In genomic region chr18:78239090-78239457, GRCh38 we compare ENCODE assay signal across 15 cellular contexts.
DNase-seq lines count a peak whose midpoint lies in the region; ATAC-seq and TF ChIP-seq lines count a peak whose summit lies in the region.
"Had no signal": no experiment of that assay in that cellular context is flagged by ENCODE, and none has a peak within 500 bp of the region (broad histone marks: within the 10 kb centered on the region; RNA-seq: fewer than 3 reads in every experiment).

No MANE protein-coding gene starts in this region.

- peaks cover 39% of the 10 kb centered on the region for H3K4me1 ChIP-seq in neural progenitor cell
- H3K4me1 ChIP-seq: HAP-1 had no signal

- H3K9me3 Mint-ChIP-seq in activated CD4-positive, alpha-beta T cell treated with anti-CD3 and anti-CD28 coated beads, Interleukin-2, amount 10 ng/mL, durations not matched to agents 24 days and 14 days: peaks cover 6% of the 10 kb centered on the region
- peaks cover 6% of the 10 kb centered on the region for H3K9me3 Mint-ChIP-seq in activated CD4-positive, alpha-beta T cell treated with anti-CD3 and anti-CD28 coated beads, Interleukin-2, amount 10 ng/mL, durations not matched to agents 7 days and 5 days
- peaks cover 10% of the 10 kb centered on the region for H3K9me3 Mint-ChIP-seq in neural progenitor cell

- no peaks in the 10 kb centered on the region for H3K9me3 ChIP-seq in WERI-Rb-1 (ENCODE audit: severe bottlenecking)
- H3K9me3 ChIP-seq in neural progenitor cell (ENCODE audit: low read depth): no peaks in the 10 kb centered on the region
- H3K9me3 ChIP-seq: HAP-1 had no signal

- CTCF ChIA-PET in activated CD4-positive, alpha-beta T cell treated with anti-CD3 and anti-CD28 coated beads, Interleukin-2, amount 10 ng/mL, durations not matched to agents 7 days and 5 days (lab: Charles Lee): no interaction called here

- intact Hi-C loops in activated CD4-positive, alpha-beta T cell treated with anti-CD3 and anti-CD28 coated beads, Interleukin-2, amount 10 ng/mL, durations not matched to agents 24 days and 14 days (cut with micrococcal nuclease): no loop called here
- intact Hi-C loops in sciatic nerve (cut with DNase I): no loop called here

- TF ChIP-seq CTCF in WERI-Rb-1 (IDR thresholded peaks at IDR 0.05; ENCODE audit: low read depth, low read length) (no peak), neural progenitor cell (IDR thresholded peaks at IDR 0.05) (no peak)

- POLR2A ChIA-PET in activated CD4-positive, alpha-beta T cell treated with anti-CD3 and anti-CD28 coated beads, Interleukin-2, amount 10 ng/mL, durations not matched to agents 7 days and 5 days (lab: Charles Lee): no interaction called here

- H3K9ac ChIP-seq in neural progenitor cell: no peak overlapping the region

- no peaks in the 10 kb centered on the region for H4K20me1 ChIP-seq in neural progenitor cell (ENCODE audit: low read depth)

- no peaks in the 10 kb centered on the region for H3K79me2 ChIP-seq in neural progenitor cell (ENCODE audit: low read depth)

- peak overlapping the region; percentile 96 for H3K27ac ChIP-seq in WERI-Rb-1
- no peak overlapping the region for H3K27ac ChIP-seq in neural progenitor cell
- H3K27ac ChIP-seq: HL-60 had no signal

- H3K4me3 ChIP-seq in Jurkat, Clone E6-1 (ENCODE audit: low read length): no peak overlapping the region
- H3K4me3 ChIP-seq in WERI-Rb-1 (ENCODE audit: low read depth, low read length) (no peak overlapping the region), neural progenitor cell (no peak overlapping the region)
- H3K4me3 ChIP-seq: HAP-1 had no signal

- peak; percentile 56 for DNase-seq in activated CD4-positive, alpha-beta T cell treated with anti-CD3 and anti-CD28 coated beads, Interleukin-2, amount 10 ng/mL, durations not matched to agents 24 days and 14 days
- DNase-seq in activated CD4-positive, alpha-beta T cell treated with anti-CD3 and anti-CD28 coated beads, Interleukin-2, amount 10 ng/mL, durations not matched to agents 7 days and 5 days: no peak
- peak; percentile 63 for DNase-seq in Jurkat, Clone E6-1 (ENCODE audit: low read depth, low spot score)
- no peak for DNase-seq in WERI-Rb-1
- no peak for DNase-seq in neural progenitor cell (ENCODE audit: low spot score)
- DNase-seq in EL: no peak
- DNase-seq in sciatic nerve (ENCODE audit: low spot score): no peak
- DNase-seq: C1 segment of cervical spinal cord; Calu3; CD4-positive, alpha-beta T cell; DMS 273 treated with DMSO at 0.1 percent for 48 hours had no signal

- peaks cover 25% of the 10 kb centered on the region for H3F3A ChIP-seq in neural progenitor cell (ENCODE audit: low read depth)

- H3K27me3 Mint-ChIP-seq in activated CD4-positive, alpha-beta T cell treated with anti-CD3 and anti-CD28 coated beads, Interleukin-2, amount 10 ng/mL, durations not matched to agents 24 days and 14 days: no peaks in the 10 kb centered on the region
- no peaks in the 10 kb centered on the region for H3K27me3 Mint-ChIP-seq in activated CD4-positive, alpha-beta T cell treated with anti-CD3 and anti-CD28 coated beads, Interleukin-2, amount 10 ng/mL, durations not matched to agents 7 days and 5 days
- H3K27me3 Mint-ChIP-seq in neural progenitor cell (ENCODE audit: insufficient read depth, low read depth): peaks cover 9% of the 10 kb centered on the region
- H3K27me3 Mint-ChIP-seq: B cell; CD4-positive, alpha-beta T cell had no signal

- no peak overlapping the region for H3K4me2 ChIP-seq in neural progenitor cell

- H3K4me3 Mint-ChIP-seq in activated CD4-positive, alpha-beta T cell treated with anti-CD3 and anti-CD28 coated beads, Interleukin-2, amount 10 ng/mL, durations not matched to agents 24 days and 14 days: no peak overlapping the region
- no peak overlapping the region for H3K4me3 Mint-ChIP-seq in activated CD4-positive, alpha-beta T cell treated with anti-CD3 and anti-CD28 coated beads, Interleukin-2, amount 10 ng/mL, durations not matched to agents 7 days and 5 days
- no peak overlapping the region for H3K4me3 Mint-ChIP-seq in neural progenitor cell
- H3K4me3 Mint-ChIP-seq: B cell; CD4-positive, alpha-beta T cell had no signal

- H3K36me3 Mint-ChIP-seq in activated CD4-positive, alpha-beta T cell treated with anti-CD3 and anti-CD28 coated beads, Interleukin-2, amount 10 ng/mL, durations not matched to agents 24 days and 14 days (ENCODE audit: low read depth): peaks cover 3% of the 10 kb centered on the region
- peaks cover 4% of the 10 kb centered on the region for H3K36me3 Mint-ChIP-seq in activated CD4-positive, alpha-beta T cell treated with anti-CD3 and anti-CD28 coated beads, Interleukin-2, amount 10 ng/mL, durations not matched to agents 7 days and 5 days (ENCODE audit: low read depth)
- peaks cover 5% of the 10 kb centered on the region for H3K36me3 Mint-ChIP-seq in neural progenitor cell

- no peak for ATAC-seq in HG02870 (IDR thresholded peaks at IDR 0.05; ENCODE audit: unreplicated experiment)
- no peak for ATAC-seq in sciatic nerve

- no peaks in the 10 kb centered on the region for H3K4me1 Mint-ChIP-seq in activated CD4-positive, alpha-beta T cell treated with anti-CD3 and anti-CD28 coated beads, Interleukin-2, amount 10 ng/mL, durations not matched to agents 24 days and 14 days
- H3K4me1 Mint-ChIP-seq in activated CD4-positive, alpha-beta T cell treated with anti-CD3 and anti-CD28 coated beads, Interleukin-2, amount 10 ng/mL, durations not matched to agents 7 days and 5 days: no peaks in the 10 kb centered on the region
- peaks cover 55% of the 10 kb centered on the region for H3K4me1 Mint-ChIP-seq in neural progenitor cell
- H3K4me1 Mint-ChIP-seq: B cell had no signal

- H3K36me3 ChIP-seq in WERI-Rb-1 (no peaks in the 10 kb centered on the region), neural progenitor cell (no peaks in the 10 kb centered on the region)
- H3K36me3 ChIP-seq: HAP-1 had no signal

- no peak overlapping the region for H3K27ac Mint-ChIP-seq in activated CD4-positive, alpha-beta T cell treated with anti-CD3 and anti-CD28 coated beads, Interleukin-2, amount 10 ng/mL, durations not matched to agents 24 days and 14 days
- H3K27ac Mint-ChIP-seq in activated CD4-positive, alpha-beta T cell treated with anti-CD3 and anti-CD28 coated beads, Interleukin-2, amount 10 ng/mL, durations not matched to agents 7 days and 5 days: no peak overlapping the region
- peak overlapping the region; percentile 78 for H3K27ac Mint-ChIP-seq in neural progenitor cell
- H3K27ac Mint-ChIP-seq: B cell; CD4-positive, alpha-beta T cell had no signal

- H3K27me3 ChIP-seq in WERI-Rb-1 (ENCODE audit: insufficient read depth, low read depth, severe bottlenecking): no peaks in the 10 kb centered on the region
- H3K27me3 ChIP-seq in neural progenitor cell: no peaks in the 10 kb centered on the region

- no peak overlapping the region for H2AFZ ChIP-seq in neural progenitor cell (replicated peaks)

Comparison
In these comparisons a context has a peak if more than half of its experiments do, and no peak if none do; other contexts are left out.
1. DNase-seq: peak in activated CD4-positive, alpha-beta T cell treated with anti-CD3 and anti-CD28 coated beads, Interleukin-2, amount 10 ng/mL, durations not matched to agents 24 days and 14 days (single experiment) and Jurkat, Clone E6-1 (single experiment); none in activated CD4-positive, alpha-beta T cell treated with anti-CD3 and anti-CD28 coated beads, Interleukin-2, amount 10 ng/mL, durations not matched to agents 7 days and 5 days (single experiment), WERI-Rb-1 (single experiment), neural progenitor cell (single experiment), EL (single experiment) and sciatic nerve (single experiment).